ENCODE assay signal across 1 cellular context in the genomic region with DNA sequence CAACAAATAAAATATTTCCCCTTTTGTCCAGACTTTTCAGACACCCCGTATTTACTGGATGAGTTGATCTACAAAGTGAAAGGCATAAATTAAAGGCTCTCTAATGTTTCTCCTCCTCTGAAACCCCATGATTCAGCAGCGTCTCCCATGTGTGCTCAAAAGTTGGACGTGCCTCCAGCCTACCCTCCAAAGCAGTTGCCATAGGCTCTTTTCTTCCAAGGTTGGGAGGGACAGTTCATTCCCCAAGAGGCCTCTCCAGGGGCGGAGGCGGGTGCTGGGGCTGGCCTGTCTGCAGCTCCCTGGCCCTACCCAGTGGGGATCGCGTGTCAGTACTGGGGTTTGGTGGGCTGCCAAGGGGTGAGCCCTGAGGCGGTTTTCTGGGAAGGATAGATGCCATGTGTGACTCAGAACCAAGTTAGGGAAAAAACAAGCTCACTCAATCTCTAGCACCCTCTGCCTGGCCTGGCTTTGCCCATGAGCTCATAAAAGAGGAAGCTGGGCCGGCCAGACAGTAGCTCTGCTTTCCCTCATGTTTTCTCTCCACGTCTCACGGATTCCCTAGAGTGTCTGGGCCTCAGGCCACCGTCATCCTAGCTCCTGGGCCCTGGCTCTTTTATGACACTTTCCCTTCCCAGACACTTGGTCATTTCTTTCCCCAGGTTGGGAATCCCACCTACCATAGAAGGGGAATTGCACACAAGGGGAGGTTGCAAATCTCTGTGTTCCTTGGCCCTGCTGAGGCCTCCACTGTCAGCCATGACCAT.
TF ChIP-seq lines count a peak whose summit lies in the region.

No MANE protein-coding gene starts in this region.

TF ChIP-seq in K562, 482 proteins besides CTCF, POLR2A, EP300 and RAD21 (continued from another document and continues in another):
- TF ChIP-seq, protein P1, sequence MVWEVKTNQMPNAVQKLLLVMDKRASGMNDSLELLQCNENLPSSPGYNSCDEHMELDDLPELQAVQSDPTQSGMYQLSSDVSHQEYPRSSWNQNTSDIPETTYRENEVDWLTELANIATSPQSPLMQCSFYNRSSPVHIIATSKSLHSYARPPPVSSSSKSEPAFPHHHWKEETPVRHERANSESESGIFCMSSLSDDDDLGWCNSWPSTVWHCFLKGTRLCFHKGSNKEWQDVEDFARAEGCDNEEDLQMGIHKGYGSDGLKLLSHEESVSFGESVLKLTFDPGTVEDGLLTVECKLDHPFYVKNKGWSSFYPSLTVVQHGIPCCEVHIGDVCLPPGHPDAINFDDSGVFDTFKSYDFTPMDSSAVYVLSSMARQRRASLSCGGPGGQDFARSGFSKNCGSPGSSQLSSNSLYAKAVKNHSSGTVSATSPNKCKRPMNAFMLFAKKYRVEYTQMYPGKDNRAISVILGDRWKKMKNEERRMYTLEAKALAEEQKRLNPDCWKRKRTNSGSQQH (CRISPR knock-in tag; IDR thresholded peaks at IDR 0.05): no peak
- TF ChIP-seq VEZF1 (CRISPR knock-in tag; IDR thresholded peaks at IDR 0.05) (peak; percentile 31; the same call in 1 of the 2 replicates), JUND (IDR thresholded peaks at IDR 0.05; ENCODE audit: borderline replicate concordance, low read depth, low read length) (no peak), JUND (tag; IDR thresholded peaks at IDR 0.05; ENCODE audit: borderline replicate concordance, low read depth, low read length) (peak; percentile 23; the same call in 1 of the 3 replicates), KLF10 (CRISPR knock-in tag; IDR thresholded peaks at IDR 0.05) (no peak), ZNF589 (CRISPR knock-in tag; IDR thresholded peaks at IDR 0.05; ENCODE audit: low read depth) (peak; percentile 82; the same call in 1 of the 2 replicates), ZNF3 (CRISPR knock-in tag; IDR thresholded peaks at IDR 0.05) (no peak), TARDBP (IDR thresholded peaks at IDR 0.05) (no peak), RB1 (IDR thresholded peaks at IDR 0.05; ENCODE audit: low read depth) (no peak), NFIX (CRISPR knock-in tag; IDR thresholded peaks at IDR 0.05; ENCODE audit: low read depth) (no peak), HDAC2 (IDR thresholded peaks at IDR 0.05) (no peak), ZKSCAN8 (CRISPR knock-in tag; IDR thresholded peaks at IDR 0.05) (peak; percentile 44; the same call in 1 of the 2 replicates), SPI1 (IDR thresholded peaks at IDR 0.05; ENCODE audit: borderline replicate concordance, low read depth, low read length) (peak; percentile 85), XRCC4 (IDR thresholded peaks at IDR 0.05; ENCODE audit: extremely low read depth, insufficient read depth, insufficient read length) (no peak), NR2C2 (CRISPR knock-in tag; IDR thresholded peaks at IDR 0.05) (no peak), NR2C2 (tag; IDR thresholded peaks at IDR 0.05) (peak; percentile 39; the same call in 1 of the 2 replicates), DPF2 (IDR thresholded peaks at IDR 0.05) (no peak), SFPQ (IDR thresholded peaks at IDR 0.05; ENCODE audit: low read depth, low read length) (no peak), TEAD1 (CRISPR knock-in tag; IDR thresholded peaks at IDR 0.05) (no peak), ZNF140 (CRISPR knock-in tag; IDR thresholded peaks at IDR 0.05) (no peak), ZNF217 (CRISPR knock-in tag; IDR thresholded peaks at IDR 0.05) (no peak), FOSL1 (tag; conservative IDR thresholded peaks at IDR 0.05) (peak; percentile 35; the same call in 1 of the 2 replicates), ZNF143 (CRISPR knock-in tag; IDR thresholded peaks at IDR 0.05) (no peak), ETS2 (tag; IDR thresholded peaks at IDR 0.05; ENCODE audit: borderline replicate concordance, poor library complexity, severe bottlenecking) (no peak), SIRT6 (IDR thresholded peaks at IDR 0.05; ENCODE audit: low read depth, low read length) (no peak), MEF2D (tag; conservative IDR thresholded peaks at IDR 0.05; ENCODE audit: low read depth) (no peak; the same call in 1 of the 2 replicates), PYGO2 (tag; IDR thresholded peaks at IDR 0.05) (no peak), HNRNPLL (IDR thresholded peaks at IDR 0.05; ENCODE audit: low read depth, low read length, poor library complexity, severe bottlenecking) (no peak), ZC3H4 (CRISPR knock-in tag; IDR thresholded peaks at IDR 0.05; ENCODE audit: borderline replicate concordance) (no peak), ETV1 (tag; conservative IDR thresholded peaks at IDR 0.05; ENCODE audit: low read depth) (no peak), SLC30A9 (CRISPR knock-in tag; IDR thresholded peaks at IDR 0.05) (no peak), MTA3 (IDR thresholded peaks at IDR 0.05; ENCODE audit: borderline replicate concordance) (no peak), SMAD2 (IDR thresholded peaks at IDR 0.05; ENCODE audit: low read depth, low read length) (no peak), ZBTB33 (CRISPR knock-in tag; IDR thresholded peaks at IDR 0.05) (no peak)
- TF ChIP-seq, protein P2, sequence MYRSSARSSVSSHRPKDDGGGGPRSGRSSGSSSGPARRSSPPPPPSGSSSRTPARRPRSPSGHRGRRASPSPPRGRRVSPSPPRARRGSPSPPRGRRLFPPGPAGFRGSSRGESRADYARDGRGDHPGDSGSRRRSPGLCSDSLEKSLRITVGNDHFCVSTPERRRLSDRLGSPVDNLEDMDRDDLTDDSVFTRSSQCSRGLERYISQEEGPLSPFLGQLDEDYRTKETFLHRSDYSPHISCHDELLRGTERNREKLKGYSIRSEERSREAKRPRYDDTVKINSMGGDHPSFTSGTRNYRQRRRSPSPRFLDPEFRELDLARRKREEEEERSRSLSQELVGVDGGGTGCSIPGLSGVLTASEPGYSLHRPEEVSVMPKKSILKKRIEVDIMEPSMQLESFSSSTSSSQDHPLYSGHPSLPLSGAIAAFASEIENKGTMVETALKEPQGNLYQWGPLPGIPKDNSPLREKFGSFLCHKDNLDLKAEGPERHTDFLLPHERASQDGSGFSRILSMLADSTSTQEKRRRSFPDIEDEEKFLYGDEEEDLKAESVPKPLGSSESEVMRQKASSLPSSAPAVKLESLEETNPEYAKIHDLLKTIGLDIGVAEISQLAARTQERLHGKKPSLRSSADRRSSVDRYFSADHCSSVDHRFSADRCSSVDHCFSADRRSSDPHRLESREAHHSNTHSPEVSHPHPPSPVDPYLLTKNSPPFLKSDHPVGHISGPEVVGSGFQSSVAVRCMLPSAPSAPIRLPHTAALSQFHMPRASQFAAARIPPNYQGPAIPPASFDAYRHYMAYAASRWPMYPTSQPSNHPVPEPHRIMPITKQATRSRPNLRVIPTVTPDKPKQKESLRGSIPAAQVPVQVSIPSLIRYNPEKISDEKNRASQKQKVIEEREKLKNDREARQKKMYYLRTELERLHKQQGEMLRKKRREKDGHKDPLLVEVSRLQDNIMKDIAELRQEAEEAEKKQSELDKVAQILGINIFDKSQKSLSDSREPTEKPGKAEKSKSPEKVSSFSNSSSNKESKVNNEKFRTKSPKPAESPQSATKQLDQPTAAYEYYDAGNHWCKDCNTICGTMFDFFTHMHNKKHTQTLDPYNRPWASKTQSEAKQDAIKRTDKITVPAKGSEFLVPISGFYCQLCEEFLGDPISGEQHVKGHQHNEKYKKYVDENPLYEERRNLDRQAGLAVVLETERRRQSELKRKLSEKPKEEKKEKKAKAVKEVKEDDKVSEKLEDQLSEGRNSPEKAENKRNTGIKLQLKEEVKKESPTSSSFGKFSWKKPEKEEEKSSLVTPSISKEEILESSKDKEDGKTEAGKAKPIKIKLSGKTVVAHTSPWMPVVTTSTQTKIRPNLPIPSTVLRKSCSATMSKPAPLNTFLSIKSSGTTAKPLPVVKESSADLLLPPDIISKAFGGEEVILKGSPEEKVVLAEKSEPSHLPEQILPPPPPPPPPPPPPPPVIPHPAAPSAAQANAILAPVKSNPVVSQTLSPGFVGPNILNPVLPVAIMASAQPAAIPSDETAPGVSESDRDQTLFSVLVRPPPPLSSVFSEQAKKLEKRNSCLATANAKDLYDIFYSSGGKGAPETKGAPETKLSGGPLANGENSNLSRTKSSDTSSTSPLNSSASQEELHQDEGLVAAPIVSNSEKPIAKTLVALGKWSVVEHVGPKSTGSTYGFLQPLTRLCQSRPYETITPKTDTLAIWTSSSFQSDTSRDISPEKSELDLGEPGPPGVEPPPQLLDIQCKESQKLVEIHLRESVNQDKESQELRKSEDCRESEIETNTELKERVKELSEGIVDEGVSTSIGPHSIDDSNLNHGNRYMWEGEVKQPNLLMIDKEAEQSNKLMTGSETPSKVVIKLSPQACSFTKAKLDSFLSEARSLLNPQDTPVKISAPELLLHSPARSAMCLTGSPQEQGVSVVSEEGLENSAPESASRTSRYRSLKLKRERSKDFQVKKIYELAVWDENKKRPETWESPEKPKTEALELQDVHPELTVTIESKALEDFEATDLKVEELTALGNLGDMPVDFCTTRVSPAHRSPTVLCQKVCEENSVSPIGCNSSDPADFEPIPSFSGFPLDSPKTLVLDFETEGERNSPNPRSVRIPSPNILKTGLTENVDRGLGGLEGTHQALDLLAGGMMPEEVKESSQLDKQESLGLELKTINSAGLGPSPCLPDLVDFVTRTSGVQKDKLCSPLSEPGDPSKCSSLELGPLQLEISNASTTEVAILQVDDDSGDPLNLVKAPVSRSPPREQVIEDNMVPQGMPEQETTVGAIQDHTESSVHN (IDR thresholded peaks at IDR 0.05; ENCODE audit: borderline replicate concordance in 1 of 2, low read depth in 1 of 2): no peak
- TF ChIP-seq, protein P3, sequence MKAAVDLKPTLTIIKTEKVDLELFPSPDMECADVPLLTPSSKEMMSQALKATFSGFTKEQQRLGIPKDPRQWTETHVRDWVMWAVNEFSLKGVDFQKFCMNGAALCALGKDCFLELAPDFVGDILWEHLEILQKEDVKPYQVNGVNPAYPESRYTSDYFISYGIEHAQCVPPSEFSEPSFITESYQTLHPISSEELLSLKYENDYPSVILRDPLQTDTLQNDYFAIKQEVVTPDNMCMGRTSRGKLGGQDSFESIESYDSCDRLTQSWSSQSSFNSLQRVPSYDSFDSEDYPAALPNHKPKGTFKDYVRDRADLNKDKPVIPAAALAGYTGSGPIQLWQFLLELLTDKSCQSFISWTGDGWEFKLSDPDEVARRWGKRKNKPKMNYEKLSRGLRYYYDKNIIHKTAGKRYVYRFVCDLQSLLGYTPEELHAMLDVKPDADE (conservative IDR thresholded peaks at IDR 0.05; ENCODE audit: control insufficient read depth, low read depth, low read length): no peak
- TF ChIP-seq, protein P4, sequence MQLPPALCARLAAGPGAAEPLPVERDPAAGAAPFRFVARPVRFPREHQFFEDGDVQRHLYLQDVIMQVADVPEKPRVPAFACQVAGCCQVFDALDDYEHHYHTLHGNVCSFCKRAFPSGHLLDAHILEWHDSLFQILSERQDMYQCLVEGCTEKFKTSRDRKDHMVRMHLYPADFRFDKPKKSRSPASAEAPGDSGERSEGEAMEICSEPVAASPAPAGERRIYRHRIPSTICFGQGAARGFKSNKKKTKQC (CRISPR knock-in tag; IDR thresholded peaks at IDR 0.05): no peak
- TF ChIP-seq, protein P5, sequence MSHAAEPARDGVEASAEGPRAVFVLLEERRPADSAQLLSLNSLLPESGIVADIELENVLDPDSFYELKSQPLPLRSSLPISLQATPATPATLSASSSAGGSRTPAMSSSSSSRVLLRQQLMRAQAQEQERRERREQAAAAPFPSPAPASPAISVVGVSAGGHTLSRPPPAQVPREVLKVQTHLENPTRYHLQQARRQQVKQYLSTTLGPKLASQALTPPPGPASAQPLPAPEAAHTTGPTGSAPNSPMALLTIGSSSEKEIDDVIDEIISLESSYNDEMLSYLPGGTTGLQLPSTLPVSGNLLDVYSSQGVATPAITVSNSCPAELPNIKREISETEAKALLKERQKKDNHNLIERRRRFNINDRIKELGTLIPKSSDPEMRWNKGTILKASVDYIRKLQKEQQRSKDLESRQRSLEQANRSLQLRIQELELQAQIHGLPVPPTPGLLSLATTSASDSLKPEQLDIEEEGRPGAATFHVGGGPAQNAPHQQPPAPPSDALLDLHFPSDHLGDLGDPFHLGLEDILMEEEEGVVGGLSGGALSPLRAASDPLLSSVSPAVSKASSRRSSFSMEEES (CRISPR knock-in tag; IDR thresholded peaks at IDR 0.05): no peak
